Comparison of ENCODE assay signal across 12 cellular contexts in genomic region chr7:25656581-25657026, GRCh38.
DNase-seq lines count a peak whose midpoint lies in the region; ATAC-seq and TF ChIP-seq lines count a peak whose summit lies in the region.
"Had no signal": no experiment of that assay in that cellular context is flagged by ENCODE, and none has a peak within 500 bp of the region (broad histone marks: within the 10 kb centered on the region; RNA-seq: fewer than 3 reads in every experiment).

No MANE protein-coding gene starts in this region.

- no peak overlapping the region for H3K23ac ChIP-seq in trophoblast cell (ENCODE audit: low read length)

- H3K4ac ChIP-seq in trophoblast cell (ENCODE audit: low read depth, low read length) = peak overlapping the region; percentile 20

- H2BK120ac ChIP-seq in trophoblast cell (ENCODE audit: insufficient read depth, low read length, poor library complexity) = peak overlapping the region; percentile 65

- ATAC-seq in HG02798 (IDR thresholded peaks at IDR 0.05; ENCODE audit: poor library complexity, unreplicated experiment) = no peak
- ATAC-seq: CD8-positive, alpha-beta T cell had no signal

- POLR2A ChIA-PET in CD8-positive, alpha-beta memory T cell (lab: Charles Lee) = no interaction called here

- H3K27ac ChIP-seq in trophoblast cell (ENCODE audit: low read depth, low read length) = no peak overlapping the region
- no peak overlapping the region for H3K27ac ChIP-seq in CD8-positive, alpha-beta memory T cell (ENCODE audit: low read depth, low read length)
- H3K27ac ChIP-seq in WERI-Rb-1 = no peak overlapping the region

- no peak overlapping the region for H3K27ac Mint-ChIP-seq in CD8-positive, alpha-beta memory T cell
- H3K27ac Mint-ChIP-seq: CD8-positive, alpha-beta T cell; dendritic cell treated with granulocyte-macrophage colony-stimulating factor and Interleukin-4, amounts not matched to agents 40 ng/mL and 50 ng/mL, for 4 days had no signal

- no peak overlapping the region for H3K4me2 ChIP-seq in trophoblast cell (ENCODE audit: low read length)

- H3K27me3 ChIP-seq in trophoblast cell (ENCODE audit: insufficient read depth, low read length) (no peaks in the 10 kb centered on the region), WERI-Rb-1 (ENCODE audit: insufficient read depth, low read depth, severe bottlenecking) (no peaks in the 10 kb centered on the region)
- H3K27me3 ChIP-seq in CD8-positive, alpha-beta memory T cell (ENCODE audit: insufficient read depth, low read length, poor library complexity, severe bottlenecking) = no peaks in the 10 kb centered on the region
- H3K27me3 ChIP-seq: adrenal gland had no signal

- H2BK5ac ChIP-seq in trophoblast cell (ENCODE audit: low read depth, low read length, poor library complexity) = peak overlapping the region; percentile 0

- no peak overlapping the region for H4K12ac ChIP-seq in trophoblast cell (ENCODE audit: low read depth, low read length)

- H3K79me2 ChIP-seq in trophoblast cell (ENCODE audit: control insufficient read depth, insufficient read depth, low read length, poor library complexity) = no peaks in the 10 kb centered on the region

- H3K27me3 Mint-ChIP-seq in CD8-positive, alpha-beta memory T cell = peaks cover 0 to 7% of the 10 kb centered on the region in 2 donors
- H3K27me3 Mint-ChIP-seq: dendritic cell treated with granulocyte-macrophage colony-stimulating factor and Interleukin-4, amounts not matched to agents 40 ng/mL and 50 ng/mL, for 4 days had no signal

- H4K8ac ChIP-seq in trophoblast cell (ENCODE audit: low read depth, low read length) = peak overlapping the region; percentile 1

- CTCF ChIA-PET in CD8-positive, alpha-beta memory T cell (lab: Charles Lee) = no interaction called here

- no peak overlapping the region for H3K4me3 Mint-ChIP-seq in CD8-positive, alpha-beta memory T cell
- H3K4me3 Mint-ChIP-seq: CD8-positive, alpha-beta T cell; dendritic cell treated with granulocyte-macrophage colony-stimulating factor and Interleukin-4, amounts not matched to agents 40 ng/mL and 50 ng/mL, for 4 days had no signal

- peak overlapping the region; percentile 32 for H2BK12ac ChIP-seq in trophoblast cell (ENCODE audit: low read length)

- WGBS in trophoblast cell (ENCODE audit: extremely low coverage, insufficient coverage, insufficient read length) = no CpG with 5 or more reads among the region's 3 CpGs

- peaks cover 10% of the 10 kb centered on the region for H3K79me1 ChIP-seq in trophoblast cell (ENCODE audit: low read length)

- H3K9me3 Mint-ChIP-seq in CD8-positive, alpha-beta memory T cell = peaks cover 0 to 3% (median 0%) of the 10 kb centered on the region in 5 donors
- H3K9me3 Mint-ChIP-seq: CD8-positive, alpha-beta T cell; dendritic cell treated with granulocyte-macrophage colony-stimulating factor and Interleukin-4, amounts not matched to agents 40 ng/mL and 50 ng/mL, for 4 days had no signal

- TF ChIP-seq CTCF in fibroblast of mammary gland (conservative IDR thresholded peaks at IDR 0.05; ENCODE audit: control insufficient read depth, insufficient read depth, low read depth, low read length) (no peak), WERI-Rb-1 (IDR thresholded peaks at IDR 0.05; ENCODE audit: low read depth, low read length) (no peak)

- no peak overlapping the region for H2AK5ac ChIP-seq in trophoblast cell (ENCODE audit: low read length)

- H3K36me3 Mint-ChIP-seq in CD8-positive, alpha-beta memory T cell = no peaks in the 10 kb centered on the region
- H3K36me3 Mint-ChIP-seq: CD8-positive, alpha-beta T cell had no signal

- peaks cover 0 to 10% of the 10 kb centered on the region in 2 experiments for H3K4me1 ChIP-seq in trophoblast cell (ENCODE audit: control insufficient read depth in 1 of 2, insufficient read depth in 2 of 2, low read length in 2 of 2)
- H3K4me1 ChIP-seq in CD8-positive, alpha-beta memory T cell (ENCODE audit: insufficient read depth, low read length) = peaks cover 5% of the 10 kb centered on the region

- H3K4me3 ChIP-seq in fibroblast of mammary gland (ENCODE audit: control insufficient read depth, low read depth, low read length) (no peak overlapping the region), trophoblast cell (ENCODE audit: low read depth, low read length) (no peak overlapping the region), WERI-Rb-1 (ENCODE audit: low read depth, low read length) (no peak overlapping the region)
- no peak overlapping the region for H3K4me3 ChIP-seq in CD8-positive, alpha-beta memory T cell (ENCODE audit: low read length)
- H3K4me3 ChIP-seq: adrenal gland had no signal

- H3K18ac ChIP-seq in trophoblast cell (ENCODE audit: low read length) = no peak overlapping the region

- H3K36me3 ChIP-seq in trophoblast cell (ENCODE audit: control insufficient read depth in 1 of 2, insufficient read depth in 2 of 2, low read length in 2 of 2) (no peaks in the 10 kb centered on the region), WERI-Rb-1 (no peaks in the 10 kb centered on the region)
- no peaks in the 10 kb centered on the region for H3K36me3 ChIP-seq in CD8-positive, alpha-beta memory T cell (ENCODE audit: insufficient read depth, low read length)
- H3K36me3 ChIP-seq: adrenal gland had no signal

- no peaks in the 10 kb centered on the region for H3K9me3 ChIP-seq in trophoblast cell (ENCODE audit: insufficient read depth, low read depth, low read length)
- no peaks in the 10 kb centered on the region for H3K9me3 ChIP-seq in CD8-positive, alpha-beta memory T cell (ENCODE audit: low read length)
- H3K9me3 ChIP-seq in WERI-Rb-1 (ENCODE audit: severe bottlenecking) = no peaks in the 10 kb centered on the region
- H3K9me3 ChIP-seq: adrenal gland had no signal

- no peak overlapping the region for H2AFZ ChIP-seq in trophoblast cell (ENCODE audit: insufficient read depth, low read length, poor library complexity)

- DNase-seq in DMS79 treated with DMSO at 0.1 percent for 48 hours (lab: John Stamatoyannopoulos, UW) (peak; percentile 77), NCI-H446 treated with DMSO at 0.1 percent for 48 hours (lab: John Stamatoyannopoulos, UW) (peak; percentile 62), fibroblast of mammary gland (ENCODE audit: low read depth) (peak; percentile 46), trophoblast cell (no peak), WERI-Rb-1 (no peak)
- DNase-seq in activated CD8-positive, alpha-beta memory T cell treated with anti-CD3 and anti-CD28 coated beads, Interleukin-2, amount 50 U/mL, for 4 hours = no peak
- DNase-seq in CD8-positive, alpha-beta memory T cell = no peak
- DNase-seq: adrenal gland; CD8-positive, alpha-beta T cell; NCI-H1048 had no signal

- no peak overlapping the region for H3K14ac ChIP-seq in trophoblast cell (ENCODE audit: low read length)

- peaks cover 0 to 6% (median 5%) of the 10 kb centered on the region in 3 donors for H3K4me1 Mint-ChIP-seq in CD8-positive, alpha-beta memory T cell

- H3K9ac ChIP-seq in trophoblast cell (ENCODE audit: low read length) = no peak overlapping the region

- peak overlapping the region; percentile 31 for H4K91ac ChIP-seq in trophoblast cell (ENCODE audit: low read depth, low read length)

Comparison
In these comparisons a context has a peak if more than half of its experiments do, and no peak if none do; other contexts are left out.
1. DNase-seq: peak in DMS79 treated with DMSO at 0.1 percent for 48 hours (single experiment), NCI-H446 treated with DMSO at 0.1 percent for 48 hours (single experiment) and fibroblast of mammary gland (single experiment); none in trophoblast cell (0 of 2), activated CD8-positive, alpha-beta memory T cell treated with anti-CD3 and anti-CD28 coated beads, Interleukin-2, amount 50 U/mL, for 4 hours (single experiment), CD8-positive, alpha-beta memory T cell (0 of 5) and WERI-Rb-1 (single experiment).